ENCODE assay signal across 8 cellular contexts in the genomic region with DNA sequence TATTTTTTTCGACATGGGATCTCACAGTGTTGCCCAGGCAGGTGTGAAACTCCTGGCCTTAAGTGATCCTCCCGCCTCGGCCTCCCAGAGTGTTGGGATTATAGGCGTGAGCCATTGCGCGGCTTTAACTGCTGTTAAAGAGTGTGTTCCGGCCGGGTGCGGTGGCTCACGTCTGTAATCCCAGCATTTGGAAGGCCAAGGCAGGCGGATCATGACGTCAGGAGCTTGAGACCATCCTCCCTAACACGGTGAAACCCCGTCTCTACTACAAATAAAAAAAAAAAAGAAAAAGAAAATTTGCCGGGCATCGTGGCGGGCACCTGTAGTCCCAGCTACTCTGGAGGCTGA. TPM values are rescaled to one million over a fixed set of nuclear protein-coding genes. Genes with fewer than 3 reads are reported as not detected.
DNase-seq lines count a peak whose midpoint lies in the region; ATAC-seq lines count a peak whose summit lies in the region.

No MANE protein-coding gene starts in this region.

- H3K27me3 Mint-ChIP-seq in CD4-positive, CD25-positive, alpha-beta regulatory T cell, result no peaks in the 10 kb centered on the region
- H3K27me3 Mint-ChIP-seq in natural killer cell treated with Interleukin-12 subunit alpha and Interleukin-12 subunit beta and Interleukin-15 and Interleukin-18, amount 100 ng/mL, for 72 hours, result no peaks in the 10 kb centered on the region

- no peaks in the 10 kb centered on the region for H3K9me3 Mint-ChIP-seq in CD4-positive, CD25-positive, alpha-beta regulatory T cell
- H3K9me3 Mint-ChIP-seq in natural killer cell treated with Interleukin-12 subunit alpha and Interleukin-12 subunit beta and Interleukin-15 and Interleukin-18, amount 100 ng/mL, for 72 hours, result no peaks in the 10 kb centered on the region

- H3K27ac ChIP-seq in CD4-positive, CD25-positive, alpha-beta regulatory T cell (ENCODE audit: insufficient read depth, low read length, poor library complexity, severe bottlenecking), result peak overlapping the region; percentile 94

- peaks cover 4 to 66% (median 28%) of the 10 kb centered on the region in 4 donors for H3K4me1 Mint-ChIP-seq in CD4-positive, CD25-positive, alpha-beta regulatory T cell
- H3K4me1 Mint-ChIP-seq in natural killer cell treated with Interleukin-12 subunit alpha and Interleukin-12 subunit beta and Interleukin-15 and Interleukin-18, amount 100 ng/mL, for 72 hours (ENCODE audit: low read depth in 2 of 2), result peaks cover 6 to 16% of the 10 kb centered on the region in 2 donors

- H3K27me3 ChIP-seq in CD4-positive, CD25-positive, alpha-beta regulatory T cell (ENCODE audit: control insufficient read depth, insufficient read depth, low read length), result no peaks in the 10 kb centered on the region
- H3K27me3 ChIP-seq in MG63, result no peaks in the 10 kb centered on the region

- no peaks in the 10 kb centered on the region for H3K9me3 ChIP-seq in CD4-positive, CD25-positive, alpha-beta regulatory T cell (ENCODE audit: control insufficient read depth in 2 of 2, low read length in 2 of 2)
- H3K9me3 ChIP-seq in MG63, result no peaks in the 10 kb centered on the region

- peak overlapping the region; percentile 48 for H3K4me3 ChIP-seq in CD4-positive, CD25-positive, alpha-beta regulatory T cell (ENCODE audit: low read depth, low read length)
- H3K4me3 ChIP-seq in MG63, result peak overlapping the region; percentile 64

- H3K36me3 ChIP-seq in CD4-positive, CD25-positive, alpha-beta regulatory T cell (ENCODE audit: control insufficient read depth, insufficient read depth, low read length), result no peaks in the 10 kb centered on the region
- H3K36me3 ChIP-seq in MG63, result no peaks in the 10 kb centered on the region; the same call in 1 of the 2 replicates

- H3K4me3 Mint-ChIP-seq in CD4-positive, CD25-positive, alpha-beta regulatory T cell, result peak overlapping the region; percentile 96 to 100 (median 98)
- H3K4me3 Mint-ChIP-seq in natural killer cell treated with Interleukin-12 subunit alpha and Interleukin-12 subunit beta and Interleukin-15 and Interleukin-18, amount 100 ng/mL, for 72 hours, result peak overlapping the region; percentile 93

- no peak for ATAC-seq in CD4-positive, CD25-positive, alpha-beta regulatory T cell (ENCODE audit: low read depth in 2 of 2)
- ATAC-seq in natural killer cell treated with Interleukin-12 subunit alpha and Interleukin-12 subunit beta and Interleukin-15 and Interleukin-18, amount 100 ng/mL, for 72 hours, result no peak

- H3K27ac Mint-ChIP-seq in CD4-positive, CD25-positive, alpha-beta regulatory T cell, result peak overlapping the region in 2 of 3 donors; percentile 98
- peak overlapping the region; percentile 95 to 98 for H3K27ac Mint-ChIP-seq in natural killer cell treated with Interleukin-12 subunit alpha and Interleukin-12 subunit beta and Interleukin-15 and Interleukin-18, amount 100 ng/mL, for 72 hours

- H3K4me1 ChIP-seq in CD4-positive, CD25-positive, alpha-beta regulatory T cell (ENCODE audit: control insufficient read depth, insufficient read depth, low read length, poor library complexity, severe bottlenecking), result peaks cover 26% of the 10 kb centered on the region

- peaks cover 3% of the 10 kb centered on the region for H3K36me3 Mint-ChIP-seq in CD4-positive, CD25-positive, alpha-beta regulatory T cell
- no peaks in the 10 kb centered on the region for H3K36me3 Mint-ChIP-seq in natural killer cell treated with Interleukin-12 subunit alpha and Interleukin-12 subunit beta and Interleukin-15 and Interleukin-18, amount 100 ng/mL, for 72 hours

- no peak for DNase-seq in CD4-positive, CD25-positive, alpha-beta regulatory T cell
- DNase-seq in MG63 (peak; percentile 35), dermis blood vessel endothelial cell (peak; percentile 28), cerebellar cortex (ENCODE audit: low spot score) (no peak), NCI-H2171 (lab: John Stamatoyannopoulos, UW) (no peak), NCI-H2081 (lab: John Stamatoyannopoulos, UW) (no peak), COLO829 (ENCODE audit: low spot score) (no peak)
- DNase-seq in natural killer cell treated with Interleukin-12 subunit alpha and Interleukin-12 subunit beta and Interleukin-15 and Interleukin-18, amount 100 ng/mL, for 72 hours (ENCODE audit: low spot score), result no peak

RNA-seq across cellular contexts. Expression of a gene that starts 1.1 kb away (rescaled TPM):
- total RNA-seq in CD4-positive, CD25-positive, alpha-beta regulatory T cell, result 30.4 TPM
- polyA plus RNA-seq in CD4-positive, CD25-positive, alpha-beta regulatory T cell, result 10 to 100 TPM; 16.6 to 22.7 (median 18.2) TPM
- total RNA-seq in MG63 (2014; rRNA removed; shearing (Covaris generic); ENCODE audit: low replicate concordance), result 12.2 and 29.1 TPM in 2 replicates
- total RNA-seq in dermis blood vessel endothelial cell, result 19.5 and 33.2 TPM in 2 replicates
- total RNA-seq in natural killer cell treated with Interleukin-12 subunit alpha and Interleukin-12 subunit beta and Interleukin-15 and Interleukin-18, amount 100 ng/mL, for 72 hours, result 10 to 100 TPM; 33.2 to 44.8 TPM

Comparison
In these comparisons a context has a peak if more than half of its experiments do, and no peak if none do; other contexts are left out.
1. DNase-seq: peak in MG63 (single experiment) and dermis blood vessel endothelial cell (single experiment); none in CD4-positive, CD25-positive, alpha-beta regulatory T cell (0 of 3), natural killer cell treated with Interleukin-12 subunit alpha and Interleukin-12 subunit beta and Interleukin-15 and Interleukin-18, amount 100 ng/mL, for 72 hours (single experiment), cerebellar cortex (single experiment), NCI-H2171 (single experiment), NCI-H2081 (0 of 2) and COLO829 (single experiment).